24 cellular contexts compared by ENCODE assay signal in genomic region chr13:23963184-23963931, GRCh38.
A peak's percentile ranks its signal among the peaks of the same experiment; 100 is the strongest.
DNase-seq lines count a peak whose midpoint lies in the region; ATAC-seq and TF ChIP-seq lines count a peak whose summit lies in the region.
"Had no signal": no experiment of that assay in that cellular context is flagged by ENCODE, and none has a peak within 500 bp of the region (broad histone marks: within the 10 kb centered on the region; RNA-seq: fewer than 3 reads in every experiment).

No MANE protein-coding gene starts in this region.

- peak overlapping the region; percentile 47 for H3K27ac ChIP-seq in substantia nigra (ENCODE audit: low read depth, low read length, poor library complexity, severe bottlenecking)
- H3K27ac ChIP-seq: cardiac muscle cell, gastroesophageal sphincter, sigmoid colon had no signal

- H3K27me3 Mint-ChIP-seq in natural killer cell treated with Interleukin-12 subunit alpha and Interleukin-12 subunit beta and Interleukin-15 and Interleukin-18, amount 100 ng/mL, for 72 hours, result no peaks in the 10 kb centered on the region
- no peaks in the 10 kb centered on the region for H3K27me3 Mint-ChIP-seq in natural killer cell (ENCODE audit: low read depth in 2 of 2)
- no peaks in the 10 kb centered on the region for H3K27me3 Mint-ChIP-seq in activated T-helper 17 cell treated with anti-CD3 and anti-CD28 coated beads, Interleukin-2, amount 50 U/mL, for 72 hours
- H3K27me3 Mint-ChIP-seq: activated naive CD4-positive, alpha-beta T cell treated with anti-CD3 and anti-CD28 coated beads, Interleukin-2, amount 50 U/mL, for 24 hours; dendritic cell treated with granulocyte-macrophage colony-stimulating factor and Interleukin-4, amounts not matched to agents 40 ng/mL and 50 ng/mL, for 4 days had no signal

- DNase-seq in natural killer cell treated with Interleukin-12 subunit alpha and Interleukin-12 subunit beta and Interleukin-15 and Interleukin-18, amount 100 ng/mL, for 72 hours (ENCODE audit: low spot score), result no peak
- DNase-seq in natural killer cell, result no peak
- DNase-seq in substantia nigra (lab: John Stamatoyannopoulos, UW), result no peak
- no peak for DNase-seq in germinal center (ENCODE audit: low spot score)
- DNase-seq in SIG-M5 treated with dmso at 0.1 percent for 504 hours (lab: John Stamatoyannopoulos, UW; ENCODE audit: unreplicated experiment), result no peak
- DNase-seq: activated T-cell treated with anti-CD3 and anti-CD28 coated beads for 4 hours, aorta, islet precursor cell, Kasumi-1, MV-4-11, NCI-H146, NCI-H526 treated with DMSO at 0.1 percent for 48 hours, RPMI8226, sigmoid colon had no signal

- no peak for TF ChIP-seq CTCF in natural killer cell (IDR thresholded peaks at IDR 0.05)

- H3K4me3 Mint-ChIP-seq in natural killer cell treated with Interleukin-12 subunit alpha and Interleukin-12 subunit beta and Interleukin-15 and Interleukin-18, amount 100 ng/mL, for 72 hours, result peak overlapping the region; percentile 52
- no peak overlapping the region for H3K4me3 Mint-ChIP-seq in natural killer cell
- H3K4me3 Mint-ChIP-seq in activated T-helper 17 cell treated with anti-CD3 and anti-CD28 coated beads, Interleukin-2, amount 50 U/mL, for 72 hours, result peak overlapping the region; percentile 59
- H3K4me3 Mint-ChIP-seq: activated naive CD4-positive, alpha-beta T cell treated with anti-CD3 and anti-CD28 coated beads, Interleukin-2, amount 50 U/mL, for 24 hours; CD14-positive monocyte; dendritic cell treated with granulocyte-macrophage colony-stimulating factor and Interleukin-4, amounts not matched to agents 40 ng/mL and 50 ng/mL, for 4 days; type B pancreatic cell had no signal

- peaks cover 27 to 50% of the 10 kb centered on the region in 2 donors for H3K4me1 Mint-ChIP-seq in natural killer cell treated with Interleukin-12 subunit alpha and Interleukin-12 subunit beta and Interleukin-15 and Interleukin-18, amount 100 ng/mL, for 72 hours (ENCODE audit: low read depth in 2 of 2)
- H3K4me1 Mint-ChIP-seq in natural killer cell, result peaks cover 16 to 21% of the 10 kb centered on the region in 2 donors
- peaks cover 41% of the 10 kb centered on the region for H3K4me1 Mint-ChIP-seq in activated T-helper 17 cell treated with anti-CD3 and anti-CD28 coated beads, Interleukin-2, amount 50 U/mL, for 72 hours
- H3K4me1 Mint-ChIP-seq: CD14-positive monocyte had no signal

- H3K9me3 Mint-ChIP-seq in natural killer cell treated with Interleukin-12 subunit alpha and Interleukin-12 subunit beta and Interleukin-15 and Interleukin-18, amount 100 ng/mL, for 72 hours, result no peaks in the 10 kb centered on the region
- H3K9me3 Mint-ChIP-seq in natural killer cell, result no peaks in the 10 kb centered on the region
- peaks cover 4% of the 10 kb centered on the region for H3K9me3 Mint-ChIP-seq in activated T-helper 17 cell treated with anti-CD3 and anti-CD28 coated beads, Interleukin-2, amount 50 U/mL, for 72 hours
- H3K9me3 Mint-ChIP-seq: activated naive CD4-positive, alpha-beta T cell treated with anti-CD3 and anti-CD28 coated beads, Interleukin-2, amount 50 U/mL, for 24 hours; CD14-positive monocyte; dendritic cell treated with granulocyte-macrophage colony-stimulating factor and Interleukin-4, amounts not matched to agents 40 ng/mL and 50 ng/mL, for 4 days; type B pancreatic cell had no signal

- no peak for ATAC-seq in natural killer cell treated with Interleukin-12 subunit alpha and Interleukin-12 subunit beta and Interleukin-15 and Interleukin-18, amount 100 ng/mL, for 72 hours
- no peak for ATAC-seq in natural killer cell
- peak; percentile 23 for ATAC-seq in GM21529 (IDR thresholded peaks at IDR 0.05; ENCODE audit: unreplicated experiment)
- peak; percentile 7 for ATAC-seq in activated T-helper 17 cell treated with anti-CD3 and anti-CD28 coated beads, Interleukin-2, amount 50 U/mL, for 72 hours (replicated peaks)
- ATAC-seq in GM21717 (IDR thresholded peaks at IDR 0.05; ENCODE audit: unreplicated experiment), result no peak
- ATAC-seq: gastroesophageal sphincter had no signal

- H3K36me3 Mint-ChIP-seq in natural killer cell treated with Interleukin-12 subunit alpha and Interleukin-12 subunit beta and Interleukin-15 and Interleukin-18, amount 100 ng/mL, for 72 hours, result peaks cover 4% of the 10 kb centered on the region
- no peaks in the 10 kb centered on the region for H3K36me3 Mint-ChIP-seq in natural killer cell
- no peaks in the 10 kb centered on the region for H3K36me3 Mint-ChIP-seq in activated T-helper 17 cell treated with anti-CD3 and anti-CD28 coated beads, Interleukin-2, amount 50 U/mL, for 72 hours (ENCODE audit: low read depth)
- H3K36me3 Mint-ChIP-seq: activated naive CD4-positive, alpha-beta T cell treated with anti-CD3 and anti-CD28 coated beads, Interleukin-2, amount 50 U/mL, for 24 hours; CD14-positive monocyte; type B pancreatic cell had no signal

- intact Hi-C loops in natural killer cell (cut with micrococcal nuclease), result no loop called here

- peak overlapping the region; percentile 24 to 75 for H3K27ac Mint-ChIP-seq in natural killer cell treated with Interleukin-12 subunit alpha and Interleukin-12 subunit beta and Interleukin-15 and Interleukin-18, amount 100 ng/mL, for 72 hours
- no peak overlapping the region for H3K27ac Mint-ChIP-seq in natural killer cell
- peak overlapping the region; percentile 80 for H3K27ac Mint-ChIP-seq in activated T-helper 17 cell treated with anti-CD3 and anti-CD28 coated beads, Interleukin-2, amount 50 U/mL, for 72 hours
- H3K27ac Mint-ChIP-seq: activated naive CD4-positive, alpha-beta T cell treated with anti-CD3 and anti-CD28 coated beads, Interleukin-2, amount 50 U/mL, for 24 hours; CD14-positive monocyte; dendritic cell treated with granulocyte-macrophage colony-stimulating factor and Interleukin-4, amounts not matched to agents 40 ng/mL and 50 ng/mL, for 4 days; progenitor cell of endocrine pancreas; type B pancreatic cell had no signal

Comparison
In these comparisons a context has a peak if more than half of its experiments do, and no peak if none do; other contexts are left out.
1. H3K27ac Mint-ChIP-seq: peak in natural killer cell treated with Interleukin-12 subunit alpha and Interleukin-12 subunit beta and Interleukin-15 and Interleukin-18, amount 100 ng/mL, for 72 hours (2 of 2) and activated T-helper 17 cell treated with anti-CD3 and anti-CD28 coated beads, Interleukin-2, amount 50 U/mL, for 72 hours (single experiment); none in natural killer cell (0 of 2).
2. ATAC-seq: peak in GM21529 (single experiment) and activated T-helper 17 cell treated with anti-CD3 and anti-CD28 coated beads, Interleukin-2, amount 50 U/mL, for 72 hours (single experiment); none in natural killer cell treated with Interleukin-12 subunit alpha and Interleukin-12 subunit beta and Interleukin-15 and Interleukin-18, amount 100 ng/mL, for 72 hours (0 of 2), natural killer cell (0 of 3) and GM21717 (single experiment).